Comparison of ENCODE assay signal across 8 cellular contexts in the genomic region with DNA sequence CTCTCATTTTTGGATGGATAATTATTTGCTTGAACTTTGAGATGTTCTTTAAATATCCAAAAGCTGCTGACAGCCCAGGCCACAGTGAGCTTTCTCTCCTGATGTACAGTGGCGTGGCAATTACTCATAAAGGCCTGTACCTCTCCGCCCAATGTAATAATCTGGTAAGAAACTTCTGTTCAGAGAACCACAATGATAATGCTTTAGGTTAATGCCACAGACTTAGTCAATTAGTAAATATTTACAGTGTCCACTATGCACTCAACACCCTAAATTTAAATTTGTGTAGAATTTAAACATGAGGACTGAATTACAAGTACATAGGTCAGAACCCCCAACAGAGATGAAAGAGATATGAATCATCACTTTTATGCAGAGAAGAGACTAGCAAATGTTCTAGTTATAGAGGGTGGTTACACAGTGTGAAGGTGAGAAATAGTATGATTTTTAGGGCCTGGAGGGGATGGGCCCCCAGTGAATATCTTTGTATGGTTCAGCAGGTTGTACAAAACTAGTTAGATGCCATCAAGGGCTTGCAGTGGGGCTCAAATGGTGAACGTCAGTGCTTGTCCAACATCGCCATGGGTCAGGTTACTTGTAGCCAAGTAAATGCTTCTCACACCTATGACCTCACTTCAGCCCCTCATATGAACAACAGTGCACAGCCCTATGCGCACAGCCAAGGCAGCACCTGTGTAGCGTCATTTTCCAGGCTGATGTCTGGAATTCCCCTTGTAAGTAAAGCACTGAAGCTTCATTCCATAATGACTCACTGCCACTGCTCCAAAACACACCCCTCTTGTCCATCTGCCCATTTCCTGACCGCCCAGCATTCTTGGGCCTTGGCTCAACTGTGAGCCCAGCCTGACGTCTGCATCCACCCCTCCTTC. TPM values are rescaled to one million over a fixed set of nuclear protein-coding genes. Genes with fewer than 3 reads are reported as not detected.
DNase-seq lines count a peak whose midpoint lies in the region; ATAC-seq lines count a peak whose summit lies in the region.

No MANE protein-coding gene starts in this region.

- H3K9me3 ChIP-seq in naive thymus-derived CD4-positive, alpha-beta T cell (ENCODE audit: control insufficient read depth in 2 of 3, low read length in 3 of 3) = no peaks in the 10 kb centered on the region

- no peaks in the 10 kb centered on the region for H3K27me3 ChIP-seq in naive thymus-derived CD4-positive, alpha-beta T cell (ENCODE audit: control insufficient read depth in 2 of 2, insufficient read depth in 2 of 2, low read length in 2 of 2)

- peak; percentile 93 for DNase-seq in DMS53 (lab: John Stamatoyannopoulos, UW)
- peak; percentile 98 for DNase-seq in RPMI7951 (ENCODE audit: low read depth)
- peak; percentile 97 for DNase-seq in fibroblast of peridontal ligament (ENCODE audit: extremely low read depth)
- DNase-seq in pulmonary artery endothelial cell (ENCODE audit: low read depth, low spot score) = peak; percentile 88
- no peak for DNase-seq in naive thymus-derived CD4-positive, alpha-beta T cell

- H3K27me3 Mint-ChIP-seq in naive thymus-derived CD4-positive, alpha-beta T cell = no peaks in the 10 kb centered on the region

- ATAC-seq in HG03439 (IDR thresholded peaks at IDR 0.05; ENCODE audit: unreplicated experiment) (no peak), HG03565 (IDR thresholded peaks at IDR 0.05; ENCODE audit: unreplicated experiment) (no peak), GM21381 (IDR thresholded peaks at IDR 0.05; ENCODE audit: unreplicated experiment) (no peak)
- ATAC-seq in naive thymus-derived CD4-positive, alpha-beta T cell = no peak

- intact Hi-C loops in naive thymus-derived CD4-positive, alpha-beta T cell (cut with micrococcal nuclease) = no loop called here

- no peaks in the 10 kb centered on the region for H3K9me3 Mint-ChIP-seq in naive thymus-derived CD4-positive, alpha-beta T cell

- CTCF ChIA-PET in naive thymus-derived CD4-positive, alpha-beta T cell (lab: Charles Lee) = interaction anchor here (0.6 to 1.2 kb wide), 2 partner anchors 10 to 87 kb away, joined by 3 read pairs; no protein-coding TSS in a partner anchor

- no peak overlapping the region for H3K27ac ChIP-seq in naive thymus-derived CD4-positive, alpha-beta T cell (ENCODE audit: low read depth, low read length)

- H3K4me3 Mint-ChIP-seq in naive thymus-derived CD4-positive, alpha-beta T cell = no peak overlapping the region

- POLR2A ChIA-PET in naive thymus-derived CD4-positive, alpha-beta T cell (lab: Charles Lee) = interaction anchor here (1.3 to 2.9 kb wide), 3 partner anchors 10 to 13 kb away, joined by 3 to 11 read pairs (median 5); partner anchors contain the start of gene ABHD2

- H3K36me3 Mint-ChIP-seq in naive thymus-derived CD4-positive, alpha-beta T cell = peaks cover 3 to 38% (median 24%) of the 10 kb centered on the region in 5 donors

- H3K27ac Mint-ChIP-seq in naive thymus-derived CD4-positive, alpha-beta T cell = peak overlapping the region in 2 of 9 donors; percentile 14 to 72

- H3K4me1 ChIP-seq in naive thymus-derived CD4-positive, alpha-beta T cell (ENCODE audit: control insufficient read depth in 2 of 2, insufficient read depth in 2 of 2, low read length in 2 of 2) = no peaks in the 10 kb centered on the region

- H3K36me3 ChIP-seq in naive thymus-derived CD4-positive, alpha-beta T cell (ENCODE audit: control insufficient read depth in 2 of 3, insufficient read depth in 3 of 3, low read length in 3 of 3) = peaks cover 0 to 22% (median 7%) of the 10 kb centered on the region in 3 experiments

- peaks cover 18 to 50% (median 40%) of the 10 kb centered on the region in 7 donors for H3K4me1 Mint-ChIP-seq in naive thymus-derived CD4-positive, alpha-beta T cell

- H3K4me3 ChIP-seq in naive thymus-derived CD4-positive, alpha-beta T cell (ENCODE audit: low read length) = no peak overlapping the region

RNA-seq across cellular contexts. Expression of gene ABHD2, which starts 13.3 kb away (rescaled TPM):
- 237 and 261 TPM in 2 replicates for total RNA-seq in RPMI7951 (2014; rRNA removed; shearing (Covaris generic))
- total RNA-seq in pulmonary artery endothelial cell = 60.9 and 75.9 TPM in 2 replicates
- 10 to 100 TPM; 43.6 to 85.0 (median 67.7) TPM for total RNA-seq in naive thymus-derived CD4-positive, alpha-beta T cell
- polyA plus RNA-seq in naive thymus-derived CD4-positive, alpha-beta T cell = 10 to 100 TPM; 19.4 to 21.9 TPM

Comparison
In these comparisons a context has a peak if more than half of its experiments do, and no peak if none do; other contexts are left out.
1. DNase-seq: peak in DMS53 (single experiment), RPMI7951 (single experiment), fibroblast of peridontal ligament (single experiment) and pulmonary artery endothelial cell (single experiment); none in naive thymus-derived CD4-positive, alpha-beta T cell (0 of 9).